In the genomic region with DNA sequence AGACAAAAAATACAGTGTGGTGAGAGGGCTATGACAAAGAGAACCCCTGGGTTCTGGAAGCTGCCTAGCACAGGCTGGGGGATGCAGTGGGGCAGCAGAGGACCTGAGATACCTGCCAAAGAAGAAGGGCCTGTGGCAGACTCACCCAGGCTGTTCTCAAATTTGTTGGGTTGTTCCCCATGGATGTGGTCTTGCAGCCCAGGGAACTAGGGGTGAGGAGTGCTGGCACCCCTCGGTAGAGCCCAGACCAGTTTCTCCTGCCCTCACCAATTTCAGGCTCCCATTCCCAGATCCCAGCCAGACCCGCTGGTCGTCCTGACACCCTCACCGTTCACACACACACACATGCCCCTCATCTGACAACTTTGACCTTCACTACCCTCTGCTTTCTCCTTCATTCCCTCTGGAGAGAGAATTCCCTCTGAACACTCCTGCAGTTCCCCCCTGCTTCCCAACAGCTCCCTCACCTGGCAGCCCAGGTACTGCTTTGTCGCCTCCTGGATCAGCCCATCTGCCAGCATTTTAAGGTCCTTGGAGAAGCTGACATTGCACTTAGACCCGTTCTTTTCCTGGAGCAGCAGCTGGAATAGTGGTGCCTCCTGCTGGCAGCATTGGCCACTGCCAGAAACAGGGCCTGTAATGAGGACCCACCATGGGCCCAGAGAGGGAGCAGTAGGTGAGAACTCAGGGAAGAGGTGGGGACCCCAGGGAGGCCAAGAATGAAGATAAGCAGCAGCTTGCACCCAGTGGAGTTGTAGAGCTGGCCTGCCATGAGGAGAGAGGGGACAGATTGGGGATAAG, we compare ENCODE assay signal across 8 cellular contexts. TPM values are rescaled to one million over a fixed set of nuclear protein-coding genes. Genes with fewer than 3 reads are reported as not detected.
DNase-seq lines count a peak whose midpoint lies in the region; ATAC-seq and TF ChIP-seq lines count a peak whose summit lies in the region.

No MANE protein-coding gene starts in this region.

- H3K4me1 Mint-ChIP-seq in T-helper 1 cell treated with Interleukin-12 subunit alpha and Interleukin-12 subunit beta and Interleukin-4 antibody, amounts not matched to agents 30 μg/mL and 1 μg/mL, for 36 hours (ENCODE audit: low read depth), result peaks cover 20% of the 10 kb centered on the region
- H3K4me1 Mint-ChIP-seq in immature natural killer cell, result peaks cover 36 to 37% of the 10 kb centered on the region in 2 donors

- H3K27ac ChIP-seq in mammary epithelial cell (ENCODE audit: insufficient read depth, low read depth, low read length), result no peak overlapping the region

- no peaks in the 10 kb centered on the region for H3K9me3 Mint-ChIP-seq in T-helper 1 cell treated with Interleukin-12 subunit alpha and Interleukin-12 subunit beta and Interleukin-4 antibody, amounts not matched to agents 30 μg/mL and 1 μg/mL, for 36 hours
- no peaks in the 10 kb centered on the region for H3K9me3 Mint-ChIP-seq in immature natural killer cell

- no peaks in the 10 kb centered on the region for H3K79me2 ChIP-seq in mammary epithelial cell (ENCODE audit: insufficient read depth, low read length)

- H3K36me3 Mint-ChIP-seq in T-helper 1 cell treated with Interleukin-12 subunit alpha and Interleukin-12 subunit beta and Interleukin-4 antibody, amounts not matched to agents 30 μg/mL and 1 μg/mL, for 36 hours (ENCODE audit: low read depth), result no peaks in the 10 kb centered on the region
- no peaks in the 10 kb centered on the region for H3K36me3 Mint-ChIP-seq in immature natural killer cell

- no peaks in the 10 kb centered on the region for H3K36me3 ChIP-seq in mammary epithelial cell (ENCODE audit: insufficient read depth, low read length)

- no peak overlapping the region for H3K9ac ChIP-seq in mammary epithelial cell (ENCODE audit: insufficient read depth, low read length)

- peak; percentile 43 for ATAC-seq in GM21576 (IDR thresholded peaks at IDR 0.05; ENCODE audit: unreplicated experiment)
- no peak for ATAC-seq in GM19395 (IDR thresholded peaks at IDR 0.05; ENCODE audit: unreplicated experiment)

- TF ChIP-seq CTCF in mammary epithelial cell (conservative IDR thresholded peaks at IDR 0.05 in 1 of 2, IDR thresholded peaks at IDR 0.05 in 1 of 2; ENCODE audit: extremely low read depth in 1 of 2, insufficient read depth in 1 of 2, low read depth in 1 of 2, low read length in 2 of 2), result peak; percentile 81 to 99

- H3K4me3 ChIP-seq in mammary epithelial cell (replicated peaks in 1 of 3; ENCODE audit: insufficient read depth in 1 of 3, low read depth in 2 of 3, low read length in 3 of 3), result no peak overlapping the region

- H3K4me2 ChIP-seq in mammary epithelial cell (ENCODE audit: insufficient read depth, low read depth, low read length), result no peak overlapping the region

- 36% methylated on average over 6 of the region's 6 CpGs for WGBS in mammary epithelial cell (ENCODE audit: low coverage, missing lambda C conversion rate)

- in situ Hi-C loops in mammary epithelial cell (cut with MboI; ENCODE audit: low sequenced_read_pairs in 2 of 2), result loop anchor here (25.0 kb wide), 2 partner anchors 350 to 475 kb away; partner anchors contain the start of genes ERBB3 (in 1 of the 2), NABP2 (in 1 of the 2) and RNF41 (in 1 of the 2)

- no peaks in the 10 kb centered on the region for H3K9me3 ChIP-seq in mammary epithelial cell (replicated peaks; ENCODE audit: insufficient read depth, low read length)

- BruUV-seq in mammary epithelial cell (replicated peaks; lab: Mats Ljungman, UMichigan), result no TSS peak

- H3K4me1 ChIP-seq in mammary epithelial cell (ENCODE audit: insufficient read depth, low read length), result peaks cover 8% of the 10 kb centered on the region

- H3K27me3 Mint-ChIP-seq in T-helper 1 cell treated with Interleukin-12 subunit alpha and Interleukin-12 subunit beta and Interleukin-4 antibody, amounts not matched to agents 30 μg/mL and 1 μg/mL, for 36 hours (ENCODE audit: low read depth), result no peaks in the 10 kb centered on the region
- no peaks in the 10 kb centered on the region for H3K27me3 Mint-ChIP-seq in immature natural killer cell (ENCODE audit: low read depth in 3 of 3)

- H3K27ac Mint-ChIP-seq in T-helper 1 cell treated with Interleukin-12 subunit alpha and Interleukin-12 subunit beta and Interleukin-4 antibody, amounts not matched to agents 30 μg/mL and 1 μg/mL, for 36 hours, result peak overlapping the region; percentile 74
- H3K27ac Mint-ChIP-seq in immature natural killer cell, result peak overlapping the region; percentile 85 to 95 (median 92)

- CTCF ChIA-PET in mammary epithelial cell (lab: Charles Lee; ENCODE audit: low non-redundant PET), result interaction anchor here (0.6 to 1.8 kb wide), 5 partner anchors 8 to 1174 kb away, joined by 3 to 22 read pairs (median 3); partner anchors contain the start of genes CD63 and RNF41

- H3K27me3 ChIP-seq in mammary epithelial cell (ENCODE audit: insufficient read depth, low read length), result no peaks in the 10 kb centered on the region

- peak overlapping the region; percentile 82 for H3K4me3 Mint-ChIP-seq in T-helper 1 cell treated with Interleukin-12 subunit alpha and Interleukin-12 subunit beta and Interleukin-4 antibody, amounts not matched to agents 30 μg/mL and 1 μg/mL, for 36 hours
- peak overlapping the region; percentile 63 to 87 (median 85) for H3K4me3 Mint-ChIP-seq in immature natural killer cell

- peak; percentile 75 for DNase-seq in CD1c-positive myeloid dendritic cell (ENCODE audit: extremely low spot score)
- DNase-seq in NCI-H146 treated with DMSO at 0.1 percent for 48 hours (lab: John Stamatoyannopoulos, UW; ENCODE audit: unreplicated experiment), result peak; percentile 81
- peak; percentile 73 for DNase-seq in mammary epithelial cell
- peak; percentile 47 to 56 (median 56) for DNase-seq in immature natural killer cell
- DNase-seq in stimulated activated CD4-positive, alpha-beta T cell treated with anti-CD3 and anti-CD28 coated beads, Interleukin-12 subunit alpha, Interleukin-12 subunit beta, amount 100 ng/mL, for 4 hours, result peak; percentile 51

- no peaks in the 10 kb centered on the region for H4K20me1 ChIP-seq in mammary epithelial cell (ENCODE audit: insufficient read depth, low read length)

- dilution Hi-C loops in mammary epithelial cell (cut with HindIII; ENCODE audit: low sequenced_read_pairs), result no loop called here

- H2AFZ ChIP-seq in mammary epithelial cell (ENCODE audit: low read depth, low read length), result no peak overlapping the region

- intact Hi-C loops in mammary epithelial cell (cut with micrococcal nuclease), result loop anchor here (1.0 to 5.0 kb wide), 6 partner anchors 8 to 725 kb away; partner anchors contain the start of gene CD63

RNA-seq across cellular contexts. Expression of gene GDF11, which starts 5.9 kb away (rescaled TPM):
- total RNA-seq in mammary epithelial cell, result 10 to 100 TPM in 1 of 2 donors, 1 to 10 TPM in 1; 2.2 to 11.1 TPM
- polyA plus RNA-seq in mammary epithelial cell (8.1 TPM), immature natural killer cell (1 to 10 TPM in 1 of 3 donors, under 1 TPM in 2; 0.16 to 1.7 (median 0.64) TPM)
- polyA minus RNA-seq in mammary epithelial cell, result 7.4 TPM

RNA-seq across cellular contexts. Expression of gene CD63, which starts 8.2 kb away (rescaled TPM):
- 100 to 1,000 TPM; 552 to 814 TPM for total RNA-seq in mammary epithelial cell
- 822 TPM for polyA plus RNA-seq in mammary epithelial cell
- polyA minus RNA-seq in mammary epithelial cell, result 467 TPM
- polyA plus RNA-seq in immature natural killer cell, result 1,000 to 10,000 TPM; 1,258 to 1,754 (median 1,754) TPM

RNA-seq across cellular contexts. Expression of gene RDH5, which starts 16.8 kb away (rescaled TPM):
- total RNA-seq in mammary epithelial cell, result 1 to 10 TPM; 2.5 to 4.4 TPM
- 2.1 TPM for polyA plus RNA-seq in mammary epithelial cell
- 3.1 TPM for polyA minus RNA-seq in mammary epithelial cell
- polyA plus RNA-seq in immature natural killer cell, result 1 to 10 TPM in 1 of 3 donors, not detected in 2; 2.8 TPM

RNA-seq across cellular contexts. Expression of gene BLOC1S1, which starts 21.1 kb away (rescaled TPM):
- 10 to 100 TPM; 29.7 to 71.0 TPM for total RNA-seq in mammary epithelial cell
- 123 TPM for polyA plus RNA-seq in mammary epithelial cell
- polyA minus RNA-seq in mammary epithelial cell, result 42.0 TPM
- 100 to 1,000 TPM; 108 to 198 (median 127) TPM for polyA plus RNA-seq in immature natural killer cell

RNA-seq across cellular contexts. Expression of gene ITGA7, which starts 29.3 kb away (rescaled TPM):
- 1 to 10 TPM in 1 of 2 donors, under 1 TPM in 1; 0.33 to 2.1 TPM for total RNA-seq in mammary epithelial cell
- polyA plus RNA-seq in mammary epithelial cell (0.28 TPM), immature natural killer cell (under 1 TPM in 1 of 3 donors, not detected in 2; 0.31 TPM)
- not detected for polyA minus RNA-seq in mammary epithelial cell
